In the genomic region with DNA sequence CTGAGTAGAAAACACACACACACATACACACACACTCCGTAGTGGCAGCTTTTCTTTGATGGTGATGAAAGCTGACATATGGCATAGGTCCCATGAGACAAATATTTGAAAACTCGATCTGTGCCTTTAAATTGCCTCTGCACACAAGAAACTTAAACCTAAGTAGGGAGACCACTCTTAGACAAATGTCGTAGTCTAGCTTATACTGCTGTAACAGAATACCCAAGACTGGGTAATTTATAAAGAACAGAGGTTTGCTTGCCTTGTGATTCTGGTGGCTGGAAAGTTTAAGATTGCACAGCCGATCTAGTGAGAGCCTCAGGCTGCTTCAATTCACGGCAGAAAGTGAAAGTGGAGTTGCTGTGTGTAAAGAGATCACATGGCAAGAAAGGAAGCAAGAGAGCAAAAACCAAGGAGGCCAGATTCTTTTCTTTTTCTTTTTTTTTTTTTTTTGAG, we compare ENCODE assay signal across 8 cellular contexts.
DNase-seq lines count a peak whose midpoint lies in the region; ATAC-seq and TF ChIP-seq lines count a peak whose summit lies in the region.

No MANE protein-coding gene starts in this region.

- no peak for TF ChIP-seq POLR2A in breast epithelium (IDR thresholded peaks at IDR 0.05)

- POLR2A ChIA-PET in naive thymus-derived CD4-positive, alpha-beta T cell (lab: Charles Lee): no interaction called here

- H3K27me3 ChIP-seq in breast epithelium: no peaks in the 10 kb centered on the region
- no peaks in the 10 kb centered on the region for H3K27me3 ChIP-seq in naive thymus-derived CD4-positive, alpha-beta T cell (ENCODE audit: control insufficient read depth in 2 of 2, insufficient read depth in 2 of 2, low read length in 2 of 2)

- DNase-seq in DMS 273 treated with DMSO at 0.1 percent for 48 hours (lab: John Stamatoyannopoulos, UW): peak; percentile 91
- DNase-seq in M059J (ENCODE audit: low read depth): peak; percentile 40
- DNase-seq in breast epithelium (ENCODE audit: low spot score in 2 of 2): no peak
- DNase-seq in naive thymus-derived CD4-positive, alpha-beta T cell: no peak
- DNase-seq in midbrain (lab: John Stamatoyannopoulos, UW): no peak
- DNase-seq in HuH-7 (ENCODE audit: low spot score): no peak
- no peak for DNase-seq in HUDEP-2 (lab: John Stamatoyannopoulos, UW; ENCODE audit: unreplicated experiment in 76 of 76)

- H3K36me3 Mint-ChIP-seq in naive thymus-derived CD4-positive, alpha-beta T cell: no peaks in the 10 kb centered on the region

- H3K9me3 ChIP-seq in breast epithelium: no peaks in the 10 kb centered on the region
- no peaks in the 10 kb centered on the region for H3K9me3 ChIP-seq in naive thymus-derived CD4-positive, alpha-beta T cell (ENCODE audit: control insufficient read depth in 2 of 3, low read length in 3 of 3)

- intact Hi-C loops in breast epithelium (cut with DNase I; ENCODE audit: low total_unique reads): loop anchor here (2.0 kb wide), 1 partner anchor 43 kb away; no protein-coding TSS in a partner anchor
- intact Hi-C loops in naive thymus-derived CD4-positive, alpha-beta T cell (cut with micrococcal nuclease): no loop called here

- no peaks in the 10 kb centered on the region for H3K36me3 ChIP-seq in breast epithelium
- no peaks in the 10 kb centered on the region for H3K36me3 ChIP-seq in naive thymus-derived CD4-positive, alpha-beta T cell (ENCODE audit: control insufficient read depth in 2 of 3, insufficient read depth in 3 of 3, low read length in 3 of 3)

- peak overlapping the region; percentile 32 to 50 (median 35) for H3K4me3 ChIP-seq in breast epithelium
- H3K4me3 ChIP-seq in naive thymus-derived CD4-positive, alpha-beta T cell (ENCODE audit: low read length): no peak overlapping the region

- H3K9me3 Mint-ChIP-seq in naive thymus-derived CD4-positive, alpha-beta T cell: peaks cover 0 to 7% (median 0%) of the 10 kb centered on the region in 11 donors

- peak; percentile 78 for ATAC-seq in GM21447 (IDR thresholded peaks at IDR 0.05; ENCODE audit: unreplicated experiment)
- ATAC-seq in naive thymus-derived CD4-positive, alpha-beta T cell: peak; percentile 44

- H3K4me1 Mint-ChIP-seq in naive thymus-derived CD4-positive, alpha-beta T cell: peaks cover 0 to 16% (median 6%) of the 10 kb centered on the region in 7 donors

- peak overlapping the region in 4 of 9 donors; percentile 16 to 84 (median 24) for H3K27ac Mint-ChIP-seq in naive thymus-derived CD4-positive, alpha-beta T cell

- H3K27me3 Mint-ChIP-seq in naive thymus-derived CD4-positive, alpha-beta T cell: no peaks in the 10 kb centered on the region

- H3K4me1 ChIP-seq in breast epithelium: no peaks in the 10 kb centered on the region
- no peaks in the 10 kb centered on the region for H3K4me1 ChIP-seq in naive thymus-derived CD4-positive, alpha-beta T cell (ENCODE audit: control insufficient read depth in 2 of 2, insufficient read depth in 2 of 2, low read length in 2 of 2)

- H3K27ac ChIP-seq in breast epithelium: peak overlapping the region in 1 of 2 donors; percentile 14
- H3K27ac ChIP-seq in naive thymus-derived CD4-positive, alpha-beta T cell (ENCODE audit: low read depth, low read length): no peak overlapping the region

- H3K4me3 Mint-ChIP-seq in naive thymus-derived CD4-positive, alpha-beta T cell: peak overlapping the region; percentile 33 to 73 (median 56)

- no peak for TF ChIP-seq CTCF in breast epithelium (IDR thresholded peaks at IDR 0.05)

- CTCF ChIA-PET in naive thymus-derived CD4-positive, alpha-beta T cell (lab: Charles Lee): no interaction called here

Comparison
In these comparisons a context has a peak if more than half of its experiments do, and no peak if none do; other contexts are left out.
1. DNase-seq: peak in DMS 273 treated with DMSO at 0.1 percent for 48 hours (single experiment) and M059J (single experiment); none in breast epithelium (0 of 2), naive thymus-derived CD4-positive, alpha-beta T cell (0 of 9), midbrain (single experiment), HuH-7 (single experiment) and HUDEP-2 (0 of 76).